6 cellular contexts compared by ENCODE assay signal in genomic region chr9:113969343-113969742, GRCh38.
"Had no signal": no experiment of that assay in that cellular context is flagged by ENCODE, and none has a peak within 500 bp of the region (broad histone marks: within the 10 kb centered on the region; RNA-seq: fewer than 3 reads in every experiment).

No MANE protein-coding gene starts in this region.

- H3K4me3 ChIP-seq: GM23248, HAP-1 had no signal

- H3K9ac ChIP-seq: GM23248 had no signal

- H3K27ac Mint-ChIP-seq: IgD-negative memory B cell had no signal

- H3K27ac ChIP-seq: GM23248 had no signal

- H3K9me3 Mint-ChIP-seq: IgD-negative memory B cell had no signal

- H3K4me3 Mint-ChIP-seq: IgD-negative memory B cell had no signal

- DNase-seq: GM23248, GOT3, H7, KBM-7 had no signal

- H3K27me3 Mint-ChIP-seq: IgD-negative memory B cell had no signal

- H2AFZ ChIP-seq: GM23248 had no signal
